ENCODE assay signal across 13 cellular contexts in genomic region chr4:71259911-71260331, GRCh38.
A peak's percentile ranks its signal among the peaks of the same experiment; 100 is the strongest.
DNase-seq lines count a peak whose midpoint lies in the region; ATAC-seq and TF ChIP-seq lines count a peak whose summit lies in the region.
"Had no signal": no experiment of that assay in that cellular context is flagged by ENCODE, and none has a peak within 500 bp of the region (broad histone marks: within the 10 kb centered on the region; RNA-seq: fewer than 3 reads in every experiment).

No MANE protein-coding gene starts in this region.

- H3K4me3 Mint-ChIP-seq in HFFc6 = no peak overlapping the region

- TF ChIP-seq CTCF in lung (IDR thresholded peaks at IDR 0.05; ENCODE audit: control extremely low read depth, extremely low read depth) (no peak), HFFc6 (IDR thresholded peaks at IDR 0.05) (no peak)

- DNase-seq in NOMO-1 treated with DMSO at 0.1 percent for 48 hours (lab: John Stamatoyannopoulos, UW; ENCODE audit: unreplicated experiment) (peak; percentile 84), lung (ENCODE audit: low spot score) (no peak), NCI-H446 (lab: John Stamatoyannopoulos, UW) (no peak), HFFc6 (no peak), erythroblast (lab: John Stamatoyannopoulos, UW) (no peak)
- DNase-seq in activated CD4-positive, alpha-beta T cell treated with anti-CD3 and anti-CD28 coated beads for 48 hours = no peak
- DNase-seq: effector CD8-positive, alpha-beta T cell; NCI-H510A had no signal

- ATAC-seq in esophagus mucosa (peak; percentile 88), lung (ENCODE audit: insufficient read depth, low FRiP score) (peak; percentile 83)

- peak overlapping the region in 9 of 11 experiments; percentile 35 to 80 (median 70); a peak in 19 of 22 replicates for H3K27ac ChIP-seq in BLaER1 treated with 17β-estradiol and CSF1 and Interleukin-3, amounts not matched to agents 10 nM and 100 nM
- peak overlapping the region; percentile 6 to 22 for H3K27ac ChIP-seq in lung (ENCODE audit: low read depth in 1 of 2, low read length in 1 of 2)
- H3K27ac ChIP-seq: SJSA1, VCaP had no signal

- peaks cover 39% of the 10 kb centered on the region for H3K36me3 Mint-ChIP-seq in HFFc6 (ENCODE audit: low read depth)

- H3K9ac ChIP-seq in BLaER1 treated with 17β-estradiol and CSF1 and Interleukin-3, amounts not matched to agents 10 nM and 100 nM = peak overlapping the region in 5 of 11 experiments; percentile 17 to 46 (median 30); a peak in 6 of 22 replicates

- peak overlapping the region in 9 of 11 experiments; percentile 42 to 72 (median 61); a peak in 18 of 22 replicates for H3K4me2 ChIP-seq in BLaER1 treated with 17β-estradiol and CSF1 and Interleukin-3, amounts not matched to agents 10 nM and 100 nM

- no peaks in the 10 kb centered on the region for H3K27me3 ChIP-seq in BLaER1 treated with 17β-estradiol and CSF1 and Interleukin-3, amounts not matched to agents 10 nM and 100 nM
- H3K27me3 ChIP-seq in lung (ENCODE audit: control insufficient read depth, insufficient read depth) = no peaks in the 10 kb centered on the region
- H3K27me3 ChIP-seq: SJSA1 had no signal

- 45 to 51% methylated on average over 3 of the region's 3 CpGs for WGBS in lung, 2 donors

- TF ChIP-seq POLR2A in erythroblast (IDR thresholded peaks at IDR 0.05; ENCODE audit: low read length) = no peak

- H3K36me3 ChIP-seq in BLaER1 treated with 17β-estradiol and CSF1 and Interleukin-3, amounts not matched to agents 10 nM and 100 nM = no peaks in the 10 kb centered on the region
- H3K36me3 ChIP-seq in lung (ENCODE audit: control insufficient read depth in 2 of 2, insufficient read depth in 2 of 2, low read length in 2 of 2) = no peaks in the 10 kb centered on the region
- H3K36me3 ChIP-seq: SJSA1 had no signal

- peaks cover 8 to 39% (median 20%) of the 10 kb centered on the region in 10 experiments; a peak in 19 of 20 replicates for H3K4me1 ChIP-seq in BLaER1 treated with 17β-estradiol and CSF1 and Interleukin-3, amounts not matched to agents 10 nM and 100 nM
- peaks cover 5 to 23% of the 10 kb centered on the region in 2 donors for H3K4me1 ChIP-seq in lung (ENCODE audit: control insufficient read depth in 2 of 2, insufficient read depth in 2 of 2, low read length in 2 of 2)

- no peaks in the 10 kb centered on the region for H3K27me3 Mint-ChIP-seq in HFFc6 (ENCODE audit: insufficient read depth)

- H3K9me3 ChIP-seq in BLaER1 treated with 17β-estradiol and CSF1 and Interleukin-3, amounts not matched to agents 10 nM and 100 nM (replicated peaks in 1 of 11) = no peaks in the 10 kb centered on the region
- no peaks in the 10 kb centered on the region for H3K9me3 ChIP-seq in lung (ENCODE audit: control insufficient read depth in 2 of 2, insufficient read depth in 1 of 2, low read length in 1 of 2)
- H3K9me3 ChIP-seq: SJSA1 had no signal

- no peaks in the 10 kb centered on the region for H4K20me1 ChIP-seq in BLaER1 treated with 17β-estradiol and CSF1 and Interleukin-3, amounts not matched to agents 10 nM and 100 nM

- H3K27ac Mint-ChIP-seq in HFFc6 = no peak overlapping the region

- H3K9me3 Mint-ChIP-seq in HFFc6 = no peaks in the 10 kb centered on the region

- H3K4me1 Mint-ChIP-seq in HFFc6 (ENCODE audit: low read depth) = peaks cover 57% of the 10 kb centered on the region

- no peak overlapping the region for H3K4me3 ChIP-seq in BLaER1 treated with 17β-estradiol and CSF1 and Interleukin-3, amounts not matched to agents 10 nM and 100 nM
- no peak overlapping the region for H3K4me3 ChIP-seq in lung
- H3K4me3 ChIP-seq: SJSA1, skin epidermis had no signal
